ENCODE assay signal across 1 cellular context in genomic region chr2:241702405-241703127, GRCh38.
A peak's percentile ranks its signal among the peaks of the same experiment; 100 is the strongest.
TF ChIP-seq lines count a peak whose summit lies in the region.

No MANE protein-coding gene starts in this region.

TF ChIP-seq in HepG2, 621 proteins besides CTCF, POLR2A, EP300 and RAD21 (continued from another document and continues in another):
- TF ChIP-seq ZNF414 (CRISPR knock-in tag; IDR thresholded peaks at IDR 0.05) (no peak), ELF1 (CRISPR knock-in tag; IDR thresholded peaks at IDR 0.05) (peak; percentile 40; the same call in 1 of the 2 replicates), ZNF281 (CRISPR knock-in tag; IDR thresholded peaks at IDR 0.05; ENCODE audit: borderline replicate concordance) (no peak; the same call in 1 of the 2 replicates), ZZZ3 (CRISPR knock-in tag; IDR thresholded peaks at IDR 0.05; ENCODE audit: borderline replicate concordance) (no peak), ZNF24 (IDR thresholded peaks at IDR 0.05) (no peak), NFIB (CRISPR knock-in tag; IDR thresholded peaks at IDR 0.05; ENCODE audit: borderline replicate concordance) (peak; percentile 40; the same call in 1 of the 2 replicates), THYN1 (CRISPR knock-in tag; IDR thresholded peaks at IDR 0.05; ENCODE audit: borderline replicate concordance, low read depth) (no peak), ZBTB26 (CRISPR knock-in tag; IDR thresholded peaks at IDR 0.05; ENCODE audit: borderline replicate concordance) (peak; percentile 60), ZNF547 (CRISPR knock-in tag; IDR thresholded peaks at IDR 0.05) (peak; percentile 75; the same call in 1 of the 2 replicates), TFE3 (CRISPR knock-in tag; IDR thresholded peaks at IDR 0.05) (0 out of 2 replicates have a peak, but pooled peaks have one; percentile 37), MYC (CRISPR knock-in tag; IDR thresholded peaks at IDR 0.05; ENCODE audit: borderline replicate concordance) (peak; percentile 78; the same call in 1 of the 2 replicates), ZNF678 (CRISPR knock-in tag; IDR thresholded peaks at IDR 0.05) (peak; percentile 50; the same call in 1 of the 2 replicates), MTF1 (CRISPR knock-in tag; IDR thresholded peaks at IDR 0.05) (no peak), ZNF766 (CRISPR knock-in tag; IDR thresholded peaks at IDR 0.05; ENCODE audit: borderline replicate concordance) (no peak; the same call in 1 of the 2 replicates), HNF4A (CRISPR knock-in tag; IDR thresholded peaks at IDR 0.05) (no peak), ZMYM2 (CRISPR knock-in tag; IDR thresholded peaks at IDR 0.05) (0 out of 2 replicates have a peak, but pooled peaks have one; percentile 24), ATF2 (CRISPR knock-in tag; IDR thresholded peaks at IDR 0.05) (peak; percentile 48; the same call in 1 of the 2 replicates), ZNF18 (CRISPR knock-in tag; IDR thresholded peaks at IDR 0.05; ENCODE audit: insufficient replicate concordance) (no peak), U2AF1 (optimal IDR thresholded peaks at IDR 0.05; ENCODE audit: low read depth, low read length) (no peak), CEBPZ (IDR thresholded peaks at IDR 0.05; ENCODE audit: low read length) (no peak), ZUFSP (CRISPR knock-in tag; IDR thresholded peaks at IDR 0.05; ENCODE audit: borderline replicate concordance) (no peak), CBFB (CRISPR knock-in tag; IDR thresholded peaks at IDR 0.05) (no peak), CSRNP1 (CRISPR knock-in tag; IDR thresholded peaks at IDR 0.05) (peak; percentile 62; the same call in 1 of the 2 replicates), MNT (IDR thresholded peaks at IDR 0.05) (peak; percentile 5; the same call in 1 of the 2 replicates), ARID2 (CRISPR knock-in tag; IDR thresholded peaks at IDR 0.05; ENCODE audit: borderline replicate concordance) (0 out of 2 replicates have a peak, but pooled peaks have one; percentile 21), CERS6 (CRISPR knock-in tag; IDR thresholded peaks at IDR 0.05) (no peak), SNAI1 (CRISPR knock-in tag; IDR thresholded peaks at IDR 0.05; ENCODE audit: borderline replicate concordance) (no peak), HES4 (CRISPR knock-in tag; IDR thresholded peaks at IDR 0.05; ENCODE audit: borderline replicate concordance) (no peak; the same call in 1 of the 2 replicates), ZNF263 (CRISPR knock-in tag; IDR thresholded peaks at IDR 0.05) (no peak), ZNF230 (CRISPR knock-in tag; IDR thresholded peaks at IDR 0.05) (no peak), MLXIP (CRISPR knock-in tag; IDR thresholded peaks at IDR 0.05; ENCODE audit: borderline replicate concordance) (no peak)
